ENCODE assay signal across 12 cellular contexts in the genomic region with DNA sequence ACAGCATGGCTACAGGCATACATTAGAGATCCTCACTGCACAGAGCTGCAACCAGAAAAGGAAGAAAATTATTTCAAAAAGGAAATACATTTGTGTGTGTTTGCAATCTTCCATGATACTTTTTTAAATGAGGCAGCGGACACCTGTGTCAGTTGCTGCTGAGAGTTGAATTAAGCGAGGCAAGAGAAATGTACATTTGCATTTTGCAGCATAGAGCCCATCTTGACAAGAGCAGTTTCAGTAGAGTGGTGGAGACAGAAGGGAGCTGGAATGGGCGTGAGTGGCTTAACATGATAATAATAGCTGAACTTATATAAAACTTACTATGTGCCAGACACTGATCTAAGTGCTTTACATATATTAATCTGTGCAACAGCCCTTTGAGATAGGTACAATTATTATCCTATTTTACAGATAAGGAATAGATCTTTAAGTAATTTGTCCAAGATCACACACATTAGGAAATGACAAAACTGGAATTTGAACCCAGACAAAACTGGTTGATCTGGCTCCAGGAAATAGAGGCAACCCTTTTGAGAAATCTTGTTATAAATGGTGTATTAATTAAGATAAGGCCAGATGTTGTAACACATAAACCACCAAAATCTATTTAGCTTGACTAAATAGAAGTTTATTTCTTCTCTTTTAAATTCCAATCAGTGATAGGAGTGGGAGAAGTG.
DNase-seq lines count a peak whose midpoint lies in the region; ATAC-seq and TF ChIP-seq lines count a peak whose summit lies in the region.
"Had no signal": no experiment of that assay in that cellular context is flagged by ENCODE, and none has a peak within 500 bp of the region (broad histone marks: within the 10 kb centered on the region; RNA-seq: fewer than 3 reads in every experiment).

No MANE protein-coding gene starts in this region.

- DNase-seq in NAMALWA (ENCODE audit: low spot score) (peak; percentile 16), transverse colon (no peak), gastrocnemius medialis (no peak), prostate gland (ENCODE audit: low spot score) (no peak)
- DNase-seq: 8988T, AML-193, H7, KG1 had no signal

- ATAC-seq in GM19324 (IDR thresholded peaks at IDR 0.05; ENCODE audit: low FRiP score, unreplicated experiment) (peak; percentile 51), gastrocnemius medialis (no peak), GM18870 (IDR thresholded peaks at IDR 0.05; ENCODE audit: unreplicated experiment) (no peak)

- H3K36me3 ChIP-seq in duodenal mucosa (ENCODE audit: control insufficient read depth in 1 of 2, insufficient read depth in 2 of 2, low read length in 2 of 2) = no peaks in the 10 kb centered on the region
- no peaks in the 10 kb centered on the region for H3K36me3 ChIP-seq in transverse colon
- no peaks in the 10 kb centered on the region for H3K36me3 ChIP-seq in gastrocnemius medialis
- H3K36me3 ChIP-seq in prostate gland = no peaks in the 10 kb centered on the region
- H3K36me3 ChIP-seq: BLaER1 had no signal

- H3K27me3 ChIP-seq in duodenal mucosa (ENCODE audit: control insufficient read depth in 1 of 2, insufficient read depth in 2 of 2, low read length in 2 of 2) = no peaks in the 10 kb centered on the region
- H3K27me3 ChIP-seq in transverse colon = no peaks in the 10 kb centered on the region
- H3K27me3 ChIP-seq in gastrocnemius medialis = no peaks in the 10 kb centered on the region
- no peaks in the 10 kb centered on the region for H3K27me3 ChIP-seq in prostate gland (replicated peaks; ENCODE audit: insufficient read depth)
- H3K27me3 ChIP-seq: BLaER1 had no signal

- TF ChIP-seq POLR2A in transverse colon (IDR thresholded peaks at IDR 0.05) (no peak), gastrocnemius medialis (IDR thresholded peaks at IDR 0.05) (no peak), prostate gland (IDR thresholded peaks at IDR 0.05) (no peak)

- peak overlapping the region; percentile 53 for H3K27ac ChIP-seq in duodenal mucosa (ENCODE audit: low read depth, low read length)
- peak overlapping the region; percentile 65 to 72 (median 66) for H3K27ac ChIP-seq in transverse colon
- no peak overlapping the region for H3K27ac ChIP-seq in gastrocnemius medialis
- H3K27ac ChIP-seq in prostate gland = no peak overlapping the region
- H3K27ac ChIP-seq: BLaER1 had no signal

- no peak for TF ChIP-seq CTCF in transverse colon (IDR thresholded peaks at IDR 0.05)
- no peak for TF ChIP-seq CTCF in gastrocnemius medialis (IDR thresholded peaks at IDR 0.05 in 4 of 5, conservative IDR thresholded peaks at IDR 0.05 in 1 of 5)
- no peak for TF ChIP-seq CTCF in prostate gland (IDR thresholded peaks at IDR 0.05)

- H3K4me3 ChIP-seq in duodenal mucosa (ENCODE audit: low read depth in 1 of 2, low read length in 2 of 2) (peak overlapping the region in 1 of 2 donors; percentile 40), transverse colon (no peak overlapping the region), gastrocnemius medialis (no peak overlapping the region), prostate gland (no peak overlapping the region)
- H3K4me3 ChIP-seq: BLaER1 had no signal

- no peak overlapping the region for H3K9ac ChIP-seq in duodenal mucosa (ENCODE audit: low read depth in 1 of 2, low read length in 2 of 2)
- H3K9ac ChIP-seq: BLaER1 had no signal

- intact Hi-C loops in transverse colon (cut with DNase I; ENCODE audit: low total_unique reads) = no loop called here
- intact Hi-C loops in gastrocnemius medialis (cut with DNase I; ENCODE audit: low total_unique reads) = no loop called here
- intact Hi-C loops in prostate gland (cut with DNase I) = no loop called here

- in situ Hi-C loops in transverse colon (cut with MboI; ENCODE audit: low pct_ligation_motif_present in 1 of 4, low pct_unique_long_range_greater_than_20kb in 1 of 4, low sequenced_read_pairs in 3 of 4) (no loop called here), gastrocnemius medialis (cut with MboI; ENCODE audit: low sequenced_read_pairs in 4 of 4) (no loop called here)

- H3K9me3 ChIP-seq in duodenal mucosa (ENCODE audit: control insufficient read depth in 1 of 2, low read length in 2 of 2) = no peaks in the 10 kb centered on the region
- H3K9me3 ChIP-seq in transverse colon = peaks cover 0 to 4% of the 10 kb centered on the region in 2 donors
- H3K9me3 ChIP-seq in gastrocnemius medialis = no peaks in the 10 kb centered on the region
- no peaks in the 10 kb centered on the region for H3K9me3 ChIP-seq in prostate gland
- H3K9me3 ChIP-seq: BLaER1 had no signal

- WGBS in transverse colon (ENCODE audit: low coverage in 1 of 2), 2 donors = 82 to 90% methylated on average over 3 of the region's 3 CpGs
- WGBS in prostate gland = 93% methylated on average over 3 of the region's 3 CpGs

- H3K4me1 ChIP-seq in duodenal mucosa (ENCODE audit: control insufficient read depth in 1 of 2, insufficient read depth in 2 of 2, low read length in 2 of 2) (peaks cover 27 to 29% of the 10 kb centered on the region in 2 donors), transverse colon (peaks cover 0 to 16% (median 6%) of the 10 kb centered on the region in 4 donors), gastrocnemius medialis (no peaks in the 10 kb centered on the region), prostate gland (replicated peaks) (no peaks in the 10 kb centered on the region)

- TF ChIP-seq EP300 in transverse colon (IDR thresholded peaks at IDR 0.05; ENCODE audit: low read depth) = no peak

Comparison
In these comparisons a context has a peak if more than half of its experiments do, and no peak if none do; other contexts are left out.
1. H3K27ac ChIP-seq: peak in duodenal mucosa (single experiment) and transverse colon (4 of 4); none in gastrocnemius medialis (0 of 4) and prostate gland (0 of 2).